1 cellular context compared by ENCODE assay signal in genomic region chr11:418343-419247, GRCh38.
TF ChIP-seq lines count a peak whose summit lies in the region.

No MANE protein-coding gene starts in this region.

TF ChIP-seq in GM23338, 12 proteins besides CTCF, POLR2A, EP300 and RAD21:
- TF ChIP-seq CREB1 (CRISPR knock-in tag; IDR thresholded peaks at IDR 0.05; ENCODE audit: low read depth) = no peak
- no peak for TF ChIP-seq ZNF462 (CRISPR knock-in tag; IDR thresholded peaks at IDR 0.05)
- TF ChIP-seq JUNB (IDR thresholded peaks at IDR 0.05; ENCODE audit: unreplicated experiment) = no peak
- TF ChIP-seq EZH2phosphoT487 (IDR thresholded peaks at IDR 0.05; ENCODE audit: unreplicated experiment) = no peak
- no peak for TF ChIP-seq NANOG (IDR thresholded peaks at IDR 0.05; ENCODE audit: borderline replicate concordance)
- TF ChIP-seq ZNF114 (CRISPR knock-in tag; IDR thresholded peaks at IDR 0.05) = no peak
- no peak for TF ChIP-seq EZH2 (IDR thresholded peaks at IDR 0.05; ENCODE audit: low read depth, unreplicated experiment)
- no peak for TF ChIP-seq REST (IDR thresholded peaks at IDR 0.05; ENCODE audit: unreplicated experiment)
- TF ChIP-seq POLR2AphosphoS5 (IDR thresholded peaks at IDR 0.05; ENCODE audit: low read depth) = no peak
- no peak for TF ChIP-seq ZNF331 (CRISPR knock-in tag; IDR thresholded peaks at IDR 0.05; ENCODE audit: low read depth)
- no peak for TF ChIP-seq STAT1 (IDR thresholded peaks at IDR 0.05; ENCODE audit: unreplicated experiment)
- TF ChIP-seq ETS1 (IDR thresholded peaks at IDR 0.05) = no peak
